In genomic region chr22:36220457-36220921, GRCh38 we compare ENCODE assay signal across 10 cellular contexts.
DNase-seq lines count a peak whose midpoint lies in the region; ATAC-seq, FAIRE-seq and TF ChIP-seq lines count a peak whose summit lies in the region.
"Had no signal": no experiment of that assay in that cellular context is flagged by ENCODE, and none has a peak within 500 bp of the region (broad histone marks: within the 10 kb centered on the region; RNA-seq: fewer than 3 reads in every experiment).

No MANE protein-coding gene starts in this region.

- no peak for ATAC-seq in GM19324 (IDR thresholded peaks at IDR 0.05; ENCODE audit: low FRiP score, unreplicated experiment)
- ATAC-seq in HG02885 (IDR thresholded peaks at IDR 0.05; ENCODE audit: poor library complexity, unreplicated experiment): no peak
- ATAC-seq in GM18511 (IDR thresholded peaks at IDR 0.05; ENCODE audit: unreplicated experiment): no peak
- ATAC-seq in HG03354 (IDR thresholded peaks at IDR 0.05; ENCODE audit: poor library complexity, severe bottlenecking, unreplicated experiment): no peak

- no peak overlapping the region for H3K4me3 ChIP-seq in fibroblast of mammary gland (ENCODE audit: control insufficient read depth, low read depth, low read length)

- no peak for TF ChIP-seq CTCF in fibroblast of mammary gland (conservative IDR thresholded peaks at IDR 0.05; ENCODE audit: control insufficient read depth, insufficient read depth, low read depth, low read length)

- DNase-seq in HCEC 1CT (peak; percentile 68), RCC 7860 (ENCODE audit: low spot score) (peak; percentile 55), fibroblast of mammary gland (ENCODE audit: low read depth) (peak; percentile 48), pons (ENCODE audit: low spot score) (peak; percentile 42)
- DNase-seq: activated CD4-positive, alpha-beta T cell treated with anti-CD3 and anti-CD28 coated beads, Interleukin-2, amount 50 U/mL, for 4 hours; NCI-H2081 treated with DMSO at 0.1 percent for 48 hours had no signal

- FAIRE-seq in RCC 7860 (lab: Jason Lieb, UNC): peak; percentile 71
